12 cellular contexts compared by ENCODE assay signal in genomic region chr6:156917213-156917612, GRCh38.
A peak's percentile ranks its signal among the peaks of the same experiment; 100 is the strongest.
DNase-seq lines count a peak whose midpoint lies in the region; ATAC-seq, FAIRE-seq and TF ChIP-seq lines count a peak whose summit lies in the region.
"Had no signal": no experiment of that assay in that cellular context is flagged by ENCODE, and none has a peak within 500 bp of the region (broad histone marks: within the 10 kb centered on the region; RNA-seq: fewer than 3 reads in every experiment).

No MANE protein-coding gene starts in this region.

- no peak overlapping the region for H3T11ph ChIP-seq in H9 (ENCODE audit: low read length)

- H3K27ac ChIP-seq in H9 (ENCODE audit: insufficient read length, low read depth, low read length) (no peak overlapping the region), small intestine (ENCODE audit: low read depth in 1 of 2, low read length in 1 of 2) (no peak overlapping the region), foreskin keratinocyte (no peak overlapping the region)
- H3K27ac ChIP-seq: cardiac muscle cell had no signal

- TF ChIP-seq CTCF in H9 (conservative IDR thresholded peaks at IDR 0.05), result no peak
- no peak for TF ChIP-seq CTCF in foreskin keratinocyte (conservative IDR thresholded peaks at IDR 0.05)

- H4K91ac ChIP-seq in H9 (ENCODE audit: insufficient read length, low read depth, low read length), result no peak overlapping the region

- no peak overlapping the region for H3K23ac ChIP-seq in H9 (ENCODE audit: insufficient read length, low read depth, low read length)

- H3K4ac ChIP-seq in H9 (ENCODE audit: low read depth, low read length), result no peak overlapping the region

- ATAC-seq in GM18519 (IDR thresholded peaks at IDR 0.05; ENCODE audit: low FRiP score, unreplicated experiment), result peak; percentile 46
- ATAC-seq in HG03558 (IDR thresholded peaks at IDR 0.05; ENCODE audit: extremely low read depth, unreplicated experiment), result peak; percentile 54
- no peak for ATAC-seq in naive thymus-derived CD8-positive, alpha-beta T cell
- no peak for ATAC-seq in foreskin keratinocyte

- no peak overlapping the region for H2BK5ac ChIP-seq in H9 (ENCODE audit: insufficient read length, low read length)

- no peaks in the 10 kb centered on the region for H3K9me3 ChIP-seq in H9 (ENCODE audit: control insufficient read depth, low read depth, low read length)
- no peaks in the 10 kb centered on the region for H3K9me3 ChIP-seq in small intestine (ENCODE audit: control insufficient read depth, low read depth)

- WGBS in H9 (ENCODE audit: extremely low coverage, insufficient read length, low lambda C conversion rate), result no CpG with 5 or more reads among the region's 5 CpGs
- WGBS in small intestine, 3 donors, result 75 to 93% (median 80%) methylated on average over 5 of the region's 5 CpGs

- H3K27me3 ChIP-seq in H9 (ENCODE audit: insufficient read depth, low read length) (no peaks in the 10 kb centered on the region), small intestine (ENCODE audit: control insufficient read depth in 2 of 2, insufficient read depth in 2 of 2, low read length in 2 of 2) (no peaks in the 10 kb centered on the region), foreskin keratinocyte (no peaks in the 10 kb centered on the region)
- H3K27me3 ChIP-seq: cardiac muscle cell had no signal

- H3K4me1 ChIP-seq in H9 (ENCODE audit: insufficient read depth, low read length), result peaks cover 8% of the 10 kb centered on the region; the same call in 1 of the 2 replicates
- H3K4me1 ChIP-seq in small intestine (ENCODE audit: control insufficient read depth in 2 of 2, insufficient read depth in 1 of 2, low read depth in 1 of 2, low read length in 1 of 2), result peaks cover 0 to 8% of the 10 kb centered on the region in 2 donors
- no peaks in the 10 kb centered on the region for H3K4me1 ChIP-seq in foreskin keratinocyte

- peaks cover 5% of the 10 kb centered on the region; the same call in 1 of the 2 replicates for H3K79me2 ChIP-seq in H9 (ENCODE audit: insufficient read depth, low read length)

- no peak for FAIRE-seq in small intestine (lab: Jason Lieb, UNC)

- no peak overlapping the region for H3K4me3 ChIP-seq in small intestine (ENCODE audit: low read depth in 1 of 2, low read length in 2 of 2)
- H3K4me3 ChIP-seq: cardiac muscle cell had no signal

- no peak overlapping the region for H2AK5ac ChIP-seq in H9 (ENCODE audit: insufficient read length, low read length)

- no peak overlapping the region for H3K56ac ChIP-seq in H9 (ENCODE audit: insufficient read length, low read depth, low read length)

- no peak overlapping the region for H2BK15ac ChIP-seq in H9 (ENCODE audit: low read depth, low read length)

- no peak overlapping the region for H3K18ac ChIP-seq in H9 (ENCODE audit: insufficient read length, low read depth, low read length)

- DNase-seq in H9 (no peak), NCI-H2227 (lab: John Stamatoyannopoulos, UW; ENCODE audit: unreplicated experiment) (no peak), small intestine (no peak), foreskin keratinocyte (no peak)
- DNase-seq in naive thymus-derived CD8-positive, alpha-beta T cell, result no peak
- no peak for DNase-seq in activated CD8-positive, alpha-beta memory T cell treated with anti-CD3 and anti-CD28 coated beads, Interleukin-2, amount 50 U/mL, for 48 hours
- DNase-seq: DMS53, HCEC 1CT, head of caudate nucleus had no signal

- no peak overlapping the region for H3K9ac ChIP-seq in H9 (ENCODE audit: extremely low read depth, insufficient read length, low read length)

- H3K36me3 Mint-ChIP-seq in H9 (ENCODE audit: insufficient read depth in 1 of 3, low read depth in 3 of 3), result peaks cover 0 to 8% (median 2%) of the 10 kb centered on the region in 3 experiments; a peak in 4 of 7 replicates
- peaks cover 4 to 20% (median 7%) of the 10 kb centered on the region in 3 donors for H3K36me3 Mint-ChIP-seq in naive thymus-derived CD8-positive, alpha-beta T cell

- no peak overlapping the region for H3K4me2 ChIP-seq in H9 (ENCODE audit: insufficient read depth, insufficient read length, low read length)

- H3K4me1 Mint-ChIP-seq in H9, result peaks cover 52 to 59% of the 10 kb centered on the region in 2 experiments
- peaks cover 45 to 76% (median 71%) of the 10 kb centered on the region in 4 donors for H3K4me1 Mint-ChIP-seq in naive thymus-derived CD8-positive, alpha-beta T cell

- H4K5ac ChIP-seq in H9 (ENCODE audit: insufficient read length, low read depth, low read length), result no peak overlapping the region

- H3K27me3 Mint-ChIP-seq in H9 (ENCODE audit: low read depth), result no peaks in the 10 kb centered on the region
- H3K27me3 Mint-ChIP-seq in naive thymus-derived CD8-positive, alpha-beta T cell, result no peaks in the 10 kb centered on the region

- H2BK20ac ChIP-seq in H9 (ENCODE audit: low read depth, low read length, poor library complexity, severe bottlenecking), result no peak overlapping the region

- no peak overlapping the region for H2BK120ac ChIP-seq in H9 (ENCODE audit: low read depth, low read length, poor library complexity, severe bottlenecking)

- H4K8ac ChIP-seq in H9 (replicated peaks; ENCODE audit: insufficient read length, low read depth, low read length), result no peak overlapping the region

- no peak overlapping the region for H2BK12ac ChIP-seq in H9 (ENCODE audit: insufficient read length, low read depth, low read length)

- H3K79me1 ChIP-seq in H9 (ENCODE audit: insufficient read depth, low read depth, low read length, poor library complexity, severe bottlenecking), result peaks cover 10% of the 10 kb centered on the region

- H3K36me3 ChIP-seq in small intestine (ENCODE audit: control insufficient read depth in 2 of 2, insufficient read depth in 2 of 2, low read length in 2 of 2), result no peaks in the 10 kb centered on the region
- H3K36me3 ChIP-seq: cardiac muscle cell had no signal

- H3K9me3 Mint-ChIP-seq in H9, result no peaks in the 10 kb centered on the region
- H3K9me3 Mint-ChIP-seq in naive thymus-derived CD8-positive, alpha-beta T cell, result no peaks in the 10 kb centered on the region

- H3K14ac ChIP-seq in H9 (ENCODE audit: insufficient read depth, low read length), result no peak overlapping the region

- POLR2A ChIA-PET in naive thymus-derived CD8-positive, alpha-beta T cell (lab: Charles Lee), result no interaction called here

- H3K23me2 ChIP-seq in H9 (ENCODE audit: insufficient read length, low read depth, low read length, poor library complexity, severe bottlenecking), result no peaks in the 10 kb centered on the region

- peak overlapping the region in 2 of 3 experiments; percentile 13 to 56; a peak in 4 of 7 replicates for H3K27ac Mint-ChIP-seq in H9
- H3K27ac Mint-ChIP-seq in naive thymus-derived CD8-positive, alpha-beta T cell, result peak overlapping the region; percentile 3 to 79 (median 50)

- no peak overlapping the region for H2AFZ ChIP-seq in H9 (ENCODE audit: low read length)

- no peak overlapping the region for H3K4me3 Mint-ChIP-seq in H9
- H3K4me3 Mint-ChIP-seq in naive thymus-derived CD8-positive, alpha-beta T cell, result peak overlapping the region in 1 of 10 donors; percentile 1

- H4K20me1 ChIP-seq in H9 (ENCODE audit: control insufficient read depth, insufficient read depth, insufficient read length), result no peaks in the 10 kb centered on the region

Comparison
In these comparisons a context has a peak if more than half of its experiments do, and no peak if none do; other contexts are left out.
1. ATAC-seq: peak in GM18519 (single experiment) and HG03558 (single experiment); none in naive thymus-derived CD8-positive, alpha-beta T cell (0 of 2) and foreskin keratinocyte (single experiment).